18 cellular contexts compared by ENCODE assay signal in genomic region chr15:85766007-85766831, GRCh38. TPM values are rescaled to one million over a fixed set of nuclear protein-coding genes. Genes with fewer than 3 reads are reported as not detected.
A peak's percentile ranks its signal among the peaks of the same experiment; 100 is the strongest.
DNase-seq lines count a peak whose midpoint lies in the region; ATAC-seq and TF ChIP-seq lines count a peak whose summit lies in the region.
"Had no signal": no experiment of that assay in that cellular context is flagged by ENCODE, and none has a peak within 500 bp of the region (broad histone marks: within the 10 kb centered on the region; RNA-seq: fewer than 3 reads in every experiment).

No MANE protein-coding gene starts in this region.

- ATAC-seq in gastrocnemius medialis (no peak), HG03045 (IDR thresholded peaks at IDR 0.05; ENCODE audit: unreplicated experiment) (no peak)
- ATAC-seq in stimulated activated memory B cell treated with anti-CD40 and anti-IgM and Interleukin-4, amounts not matched to agents 10 μg/mL and 1 μg/mL and 100 μg/mL, for 72 hours = no peak

- WGBS in ectodermal cell, 2 experiments = 65 to 67% methylated on average over 24 of the region's 24 CpGs

- no peak overlapping the region for H3K27ac Mint-ChIP-seq in stimulated activated memory B cell treated with anti-CD40 and anti-IgM and Interleukin-4, amounts not matched to agents 10 μg/mL and 1 μg/mL and 100 μg/mL, for 72 hours
- H3K27ac Mint-ChIP-seq: activated CD4-positive, alpha-beta T cell treated with anti-CD3 and anti-CD28 coated beads, Interleukin-2, amount 10 ng/mL, durations not matched to agents 24 days and 14 days; activated T-cell treated with anti-CD3 and anti-CD28 coated beads, Interleukin-2, amount 50 U/mL, for 24 hours; memory B cell had no signal

- intact Hi-C loops in gastrocnemius medialis (cut with DNase I; ENCODE audit: low total_unique reads) = loop anchor here (5.0 kb wide), 1 partner anchor 34 kb away; no protein-coding TSS in a partner anchor

- H3K36me3 Mint-ChIP-seq in stimulated activated memory B cell treated with anti-CD40 and anti-IgM and Interleukin-4, amounts not matched to agents 10 μg/mL and 1 μg/mL and 100 μg/mL, for 72 hours = peaks cover 8% of the 10 kb centered on the region

- no peaks in the 10 kb centered on the region for H3K9me3 Mint-ChIP-seq in stimulated activated memory B cell treated with anti-CD40 and anti-IgM and Interleukin-4, amounts not matched to agents 10 μg/mL and 1 μg/mL and 100 μg/mL, for 72 hours
- H3K9me3 Mint-ChIP-seq: activated CD4-positive, alpha-beta T cell treated with anti-CD3 and anti-CD28 coated beads, Interleukin-2, amount 10 ng/mL, durations not matched to agents 24 days and 14 days; activated T-cell treated with anti-CD3 and anti-CD28 coated beads, Interleukin-2, amount 50 U/mL, for 24 hours; central memory CD8-positive, alpha-beta T cell; memory B cell had no signal

- H3K27ac ChIP-seq in ectodermal cell (ENCODE audit: insufficient read depth, low read depth, low read length, poor library complexity, severe bottlenecking) = peak overlapping the region; percentile 60
- H3K27ac ChIP-seq in gastrocnemius medialis = peak overlapping the region; percentile 30 to 62 (median 54)
- H3K27ac ChIP-seq: SK-N-MC had no signal

- H3K4me1 ChIP-seq in ectodermal cell (ENCODE audit: control insufficient read depth, insufficient read depth, low read length) (peaks cover 29% of the 10 kb centered on the region), gastrocnemius medialis (peaks cover 43 to 48% of the 10 kb centered on the region in 2 donors)

- in situ Hi-C loops in gastrocnemius medialis (cut with MboI; ENCODE audit: low sequenced_read_pairs in 4 of 4) = no loop called here

- H3K27me3 Mint-ChIP-seq in stimulated activated memory B cell treated with anti-CD40 and anti-IgM and Interleukin-4, amounts not matched to agents 10 μg/mL and 1 μg/mL and 100 μg/mL, for 72 hours = no peaks in the 10 kb centered on the region
- H3K27me3 Mint-ChIP-seq: activated CD4-positive, alpha-beta T cell treated with anti-CD3 and anti-CD28 coated beads, Interleukin-2, amount 10 ng/mL, durations not matched to agents 24 days and 14 days; activated T-cell treated with anti-CD3 and anti-CD28 coated beads, Interleukin-2, amount 50 U/mL, for 24 hours; central memory CD8-positive, alpha-beta T cell; memory B cell had no signal

- H3K4me1 Mint-ChIP-seq in stimulated activated memory B cell treated with anti-CD40 and anti-IgM and Interleukin-4, amounts not matched to agents 10 μg/mL and 1 μg/mL and 100 μg/mL, for 72 hours = peaks cover 10% of the 10 kb centered on the region
- H3K4me1 Mint-ChIP-seq: activated CD4-positive, alpha-beta T cell treated with anti-CD3 and anti-CD28 coated beads, Interleukin-2, amount 10 ng/mL, durations not matched to agents 24 days and 14 days had no signal

- H3K4me3 Mint-ChIP-seq in stimulated activated memory B cell treated with anti-CD40 and anti-IgM and Interleukin-4, amounts not matched to agents 10 μg/mL and 1 μg/mL and 100 μg/mL, for 72 hours = no peak overlapping the region
- H3K4me3 Mint-ChIP-seq: activated CD4-positive, alpha-beta T cell treated with anti-CD3 and anti-CD28 coated beads, Interleukin-2, amount 10 ng/mL, durations not matched to agents 24 days and 14 days; activated T-cell treated with anti-CD3 and anti-CD28 coated beads, Interleukin-2, amount 50 U/mL, for 24 hours; central memory CD8-positive, alpha-beta T cell; memory B cell had no signal

- DNase-seq in NCI-H82 (lab: John Stamatoyannopoulos, UW) (peak; percentile 79), medulla oblongata (ENCODE audit: extremely low spot score) (peak; percentile 45), gastrocnemius medialis (no peak), NOMO-1 treated with DMSO at 0.1 percent for 48 hours (lab: John Stamatoyannopoulos, UW; ENCODE audit: unreplicated experiment) (no peak)
- DNase-seq: activated CD4-positive, alpha-beta T cell treated with anti-CD3 and anti-CD28 coated beads, Interleukin-2, amount 10 ng/mL, durations not matched to agents 24 days and 14 days; activated T-cell treated with anti-CD3 and anti-CD28 coated beads, Interleukin-2, amount 50 U/mL, for 24 hours; MG63; NCI-H187 treated with DMSO at 0.1 percent for 48 hours; OCI-M1; small intestine; T1000 had no signal

- no peak for TF ChIP-seq CTCF in gastrocnemius medialis (IDR thresholded peaks at IDR 0.05 in 4 of 5, conservative IDR thresholded peaks at IDR 0.05 in 1 of 5)

- H3K4me3 ChIP-seq in ectodermal cell (ENCODE audit: insufficient read depth, low read depth, low read length) = no peak overlapping the region
- no peak overlapping the region for H3K4me3 ChIP-seq in gastrocnemius medialis
- H3K4me3 ChIP-seq: MG63, SK-N-MC, tibial nerve had no signal

- no peak for TF ChIP-seq POLR2A in gastrocnemius medialis (IDR thresholded peaks at IDR 0.05)

- H3K27me3 ChIP-seq in ectodermal cell (ENCODE audit: control insufficient read depth, insufficient read depth, low read length, poor library complexity, severe bottlenecking) (no peaks in the 10 kb centered on the region), gastrocnemius medialis (no peaks in the 10 kb centered on the region)
- H3K27me3 ChIP-seq: MG63, tibial nerve had no signal

- H3K9me3 ChIP-seq in ectodermal cell (ENCODE audit: control insufficient read depth, low read length) (no peaks in the 10 kb centered on the region), gastrocnemius medialis (no peaks in the 10 kb centered on the region)
- H3K9me3 ChIP-seq: MG63, tibial nerve had no signal

- peaks cover 14% of the 10 kb centered on the region for H3K36me3 ChIP-seq in ectodermal cell (ENCODE audit: control insufficient read depth, insufficient read depth, low read length)
- H3K36me3 ChIP-seq in gastrocnemius medialis = peaks cover 0 to 9% of the 10 kb centered on the region in 2 donors
- H3K36me3 ChIP-seq: MG63 had no signal

RNA-seq across cellular contexts. Expression of gene KLHL25, which starts 28.5 kb away (rescaled TPM):
- polyA plus RNA-seq in ectodermal cell (2013, experiment 1 of 4) = 14.7 TPM
- 14.3 TPM for polyA plus RNA-seq in ectodermal cell (2013, experiment 2 of 4)
- polyA plus RNA-seq in ectodermal cell (2013, experiment 3 of 4) = 13.1 TPM
- polyA plus RNA-seq in ectodermal cell (2013, experiment 4 of 4) = 15.5 TPM
- total RNA-seq in gastrocnemius medialis = 1 to 10 TPM; 4.8 to 7.0 (median 6.8) TPM

Comparison
In these comparisons a context has a peak if more than half of its experiments do, and no peak if none do; other contexts are left out.
1. DNase-seq: peak in NCI-H82 (single experiment) and medulla oblongata (single experiment); none in gastrocnemius medialis (0 of 2) and NOMO-1 treated with DMSO at 0.1 percent for 48 hours (single experiment).